ENCODE assay signal across 20 cellular contexts in the genomic region with DNA sequence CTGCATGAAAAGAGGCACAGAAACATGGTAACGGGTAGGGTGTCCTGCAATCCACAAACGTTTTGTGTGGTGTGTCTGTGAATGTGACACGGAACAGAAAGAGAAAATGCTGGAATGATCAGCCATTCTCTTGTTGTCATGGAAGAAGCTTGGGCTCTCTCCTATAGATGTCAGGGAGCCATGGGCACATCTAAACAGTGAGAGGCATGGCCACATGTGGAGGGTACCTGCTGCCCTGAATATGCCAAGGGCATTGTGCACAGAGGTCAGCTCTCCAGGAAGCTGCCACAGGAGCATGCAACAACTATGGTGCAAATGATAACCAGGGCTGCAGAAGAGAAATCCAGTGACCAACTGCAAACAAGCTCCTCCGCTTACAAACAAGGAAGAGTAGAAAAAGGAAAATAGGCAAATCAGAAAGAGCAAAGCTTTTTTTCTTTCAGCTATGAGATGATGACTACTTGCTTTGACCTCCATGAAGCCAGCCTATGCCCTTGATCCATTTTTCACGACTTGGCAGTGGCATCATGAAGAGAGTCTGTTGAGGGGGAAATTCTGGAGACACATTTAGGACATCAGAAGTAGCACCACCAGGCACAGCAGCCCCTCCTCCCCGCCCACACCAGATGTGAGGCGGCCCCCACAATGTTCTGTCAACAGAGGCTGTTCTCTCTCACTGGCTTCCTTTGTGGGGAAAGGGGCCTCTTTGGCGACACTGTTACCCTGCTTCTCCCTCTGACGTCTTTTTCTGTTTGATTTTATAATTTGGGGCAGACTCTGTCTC. TPM values are rescaled to one million over a fixed set of nuclear protein-coding genes. Genes with fewer than 3 reads are reported as not detected.
DNase-seq lines count a peak whose midpoint lies in the region; ATAC-seq, FAIRE-seq and TF ChIP-seq lines count a peak whose summit lies in the region.
"Had no signal": no experiment of that assay in that cellular context is flagged by ENCODE, and none has a peak within 500 bp of the region (broad histone marks: within the 10 kb centered on the region; RNA-seq: fewer than 3 reads in every experiment).

No MANE protein-coding gene starts in this region.

- CTCF ChIA-PET in activated CD4-positive, alpha-beta memory T cell treated with anti-CD3 and anti-CD28 coated beads, Interleukin-2, amount 10 ng/mL, durations not matched to agents 7 days and 5 days (lab: Charles Lee), result interaction anchor here (1.1 kb wide), 1 partner anchor 19 kb away, joined by 3 read pairs; no protein-coding TSS in a partner anchor

- TF ChIP-seq CTCF in heart right ventricle (IDR thresholded peaks at IDR 0.05), result no peak
- TF ChIP-seq CTCF in dorsolateral prefrontal cortex (IDR thresholded peaks at IDR 0.05 in 54 of 56, conservative IDR thresholded peaks at IDR 0.05 in 2 of 56; ENCODE audit: low read depth in 1 of 56, partially characterized antibody in 56 of 56), result no peak

- DNase-seq in heart right ventricle (no peak), Right ventricle myocardium superior (no peak), dorsolateral prefrontal cortex (peak in 9 of 10 donors; percentile 69 to 91 (median 79)), midbrain (lab: John Stamatoyannopoulos, UW) (peak; percentile 55), urothelium cell line (ENCODE audit: low spot score) (no peak)
- no peak for DNase-seq in stimulated activated naive CD8-positive, alpha-beta T cell treated with anti-CD3 and anti-CD28 coated beads, Interleukin-15, Interleukin-2, amounts not matched to agents 100 U/mL and 50 U/mL, for 24 hours
- DNase-seq in activated CD4-positive, alpha-beta memory T cell treated with anti-CD3 and anti-CD28 coated beads, Interleukin-2, amount 10 ng/mL, durations not matched to agents 7 days and 5 days, result no peak
- DNase-seq in activated naive CD4-positive, alpha-beta T cell treated with anti-CD3 and anti-CD28 coated beads, Interleukin-2, amount 50 U/mL, for 72 hours (ENCODE audit: low spot score in 2 of 2), result no peak
- DNase-seq: 8988T, DMS53, MM.1S, NCI-H1105 treated with DMSO at 0.1 percent for 48 hours, NCI-H187, NCI-H446, NCI-H748 treated with DMSO at 0.1 percent for 48 hours, SHP77 had no signal

- FAIRE-seq in urothelium cell line (lab: Jason Lieb, UNC), result peak; percentile 65
- FAIRE-seq: H54, HepG2 had no signal

- H3K36me3 ChIP-seq in heart right ventricle, result no peaks in the 10 kb centered on the region

- H3K4me3 ChIP-seq in heart right ventricle (no peak overlapping the region), dorsolateral prefrontal cortex (peak overlapping the region in 30 of 59 donors; percentile 1 to 52 (median 14))

- no peaks in the 10 kb centered on the region for H3K36me3 Mint-ChIP-seq in activated CD4-positive, alpha-beta memory T cell treated with anti-CD3 and anti-CD28 coated beads, Interleukin-2, amount 10 ng/mL, durations not matched to agents 7 days and 5 days (ENCODE audit: low read depth)
- H3K36me3 Mint-ChIP-seq in activated naive CD4-positive, alpha-beta T cell treated with anti-CD3 and anti-CD28 coated beads, Interleukin-2, amount 50 U/mL, for 72 hours, result peaks cover 5% of the 10 kb centered on the region in 2 donors
- H3K36me3 Mint-ChIP-seq: CD14-positive monocyte had no signal

- intact Hi-C loops in heart right ventricle (cut with DNase I) (loop anchor here in 9 of 10 donors (5.0 to 10.0 kb wide), 6 partner anchors 77 to 193 kb away; no protein-coding TSS in a partner anchor), Right ventricle myocardium superior (cut with DNase I) (loop anchor here (5.0 kb wide), 1 partner anchor 87 kb away; no protein-coding TSS in a partner anchor), dorsolateral prefrontal cortex (cut with DNase I) (loop anchor here (10.0 kb wide), 4 partner anchors 90 to 190 kb away; no protein-coding TSS in a partner anchor)

- ATAC-seq in heart right ventricle (no peak), Right ventricle myocardium superior (ENCODE audit: poor library complexity) (no peak)
- no peak for ATAC-seq in stimulated activated naive CD8-positive, alpha-beta T cell treated with anti-CD3 and anti-CD28 coated beads, Interleukin-15, Interleukin-2, amounts not matched to agents 100 U/mL and 50 U/mL, for 24 hours
- no peak for ATAC-seq in activated naive CD4-positive, alpha-beta T cell treated with anti-CD3 and anti-CD28 coated beads, Interleukin-2, amount 50 U/mL, for 72 hours
- ATAC-seq: HepG2, Panc1 had no signal

- H3K4me3 Mint-ChIP-seq in activated CD4-positive, alpha-beta memory T cell treated with anti-CD3 and anti-CD28 coated beads, Interleukin-2, amount 10 ng/mL, durations not matched to agents 7 days and 5 days, result no peak overlapping the region
- H3K4me3 Mint-ChIP-seq: CD14-positive monocyte had no signal

- POLR2A ChIA-PET in activated CD4-positive, alpha-beta memory T cell treated with anti-CD3 and anti-CD28 coated beads, Interleukin-2, amount 10 ng/mL, durations not matched to agents 7 days and 5 days (lab: Charles Lee), result no interaction called here

- 52 to 66% methylated on average over 9 of the region's 9 CpGs for WGBS in heart right ventricle, 2 donors

- no peaks in the 10 kb centered on the region for H3K9me3 ChIP-seq in heart right ventricle

- H3K9me3 Mint-ChIP-seq in activated CD4-positive, alpha-beta memory T cell treated with anti-CD3 and anti-CD28 coated beads, Interleukin-2, amount 10 ng/mL, durations not matched to agents 7 days and 5 days, result no peaks in the 10 kb centered on the region
- H3K9me3 Mint-ChIP-seq in activated naive CD4-positive, alpha-beta T cell treated with anti-CD3 and anti-CD28 coated beads, Interleukin-2, amount 50 U/mL, for 72 hours, result peaks cover 5 to 9% of the 10 kb centered on the region in 2 donors

- H3K4me1 ChIP-seq in heart right ventricle, result peaks cover 3 to 67% (median 26%) of the 10 kb centered on the region in 9 donors

- H3K27ac ChIP-seq in heart right ventricle (peak overlapping the region in 9 of 10 donors; percentile 11 to 94 (median 77)), dorsolateral prefrontal cortex (peak overlapping the region; percentile 71 to 100 (median 96))

- no peak overlapping the region for H3K27ac Mint-ChIP-seq in activated CD4-positive, alpha-beta memory T cell treated with anti-CD3 and anti-CD28 coated beads, Interleukin-2, amount 10 ng/mL, durations not matched to agents 7 days and 5 days
- H3K27ac Mint-ChIP-seq in activated naive CD4-positive, alpha-beta T cell treated with anti-CD3 and anti-CD28 coated beads, Interleukin-2, amount 50 U/mL, for 72 hours, result no peak overlapping the region
- H3K27ac Mint-ChIP-seq: CD14-positive monocyte had no signal

- H3K27me3 ChIP-seq in heart right ventricle (peaks cover 0 to 30% (median 4%) of the 10 kb centered on the region in 7 donors), dorsolateral prefrontal cortex (peaks cover 0 to 27% (median 0%) of the 10 kb centered on the region in 45 donors)

- peaks cover 11% of the 10 kb centered on the region for H3K27me3 Mint-ChIP-seq in activated CD4-positive, alpha-beta memory T cell treated with anti-CD3 and anti-CD28 coated beads, Interleukin-2, amount 10 ng/mL, durations not matched to agents 7 days and 5 days

- no peaks in the 10 kb centered on the region for H3K4me1 Mint-ChIP-seq in activated CD4-positive, alpha-beta memory T cell treated with anti-CD3 and anti-CD28 coated beads, Interleukin-2, amount 10 ng/mL, durations not matched to agents 7 days and 5 days
- H3K4me1 Mint-ChIP-seq: CD14-positive monocyte had no signal

RNA-seq across cellular contexts. Expression of a gene that starts 4.8 kb away (rescaled TPM):
- 100 to 1,000 TPM; 124 to 315 (median 197) TPM for total RNA-seq in heart right ventricle
- polyA plus RNA-seq in heart right ventricle, result 10 to 100 TPM; 11.7 to 67.7 TPM
- total RNA-seq in Right ventricle myocardium superior, result 181 TPM
- 100 to 1,000 TPM in 28 of 120 experiments, 10 to 100 TPM in 92; 32.4 to 247 (median 78.1) TPM for total RNA-seq in dorsolateral prefrontal cortex
- not detected for total RNA-seq in activated CD4-positive, alpha-beta memory T cell treated with anti-CD3 and anti-CD28 coated beads, Interleukin-2, amount 10 ng/mL, durations not matched to agents 7 days and 5 days
- not detected for total RNA-seq in activated naive CD4-positive, alpha-beta T cell treated with anti-CD3 and anti-CD28 coated beads, Interleukin-2, amount 50 U/mL, for 72 hours
- total RNA-seq: HepG2 had no signal
- polyA plus RNA-seq: CD14-positive monocyte, HepG2 had no signal

Comparison
In these comparisons a context has a peak if more than half of its experiments do, and no peak if none do; other contexts are left out.
1. DNase-seq: peak in dorsolateral prefrontal cortex (9 of 10) and midbrain (single experiment); none in heart right ventricle (0 of 2), Right ventricle myocardium superior (single experiment), urothelium cell line (single experiment), stimulated activated naive CD8-positive, alpha-beta T cell treated with anti-CD3 and anti-CD28 coated beads, Interleukin-15, Interleukin-2, amounts not matched to agents 100 U/mL and 50 U/mL, for 24 hours (single experiment), activated CD4-positive, alpha-beta memory T cell treated with anti-CD3 and anti-CD28 coated beads, Interleukin-2, amount 10 ng/mL, durations not matched to agents 7 days and 5 days (single experiment) and activated naive CD4-positive, alpha-beta T cell treated with anti-CD3 and anti-CD28 coated beads, Interleukin-2, amount 50 U/mL, for 72 hours (0 of 2).
2. H3K4me3 ChIP-seq: peak in dorsolateral prefrontal cortex (30 of 59); none in heart right ventricle (0 of 10).
3. RNA of a gene that starts 4.8 kb away (total RNA-seq): 124 to 315 TPM in heart right ventricle, 181 TPM in Right ventricle myocardium superior (single experiment) and 32.4 to 247 TPM in dorsolateral prefrontal cortex; not detected in activated CD4-positive, alpha-beta memory T cell treated with anti-CD3 and anti-CD28 coated beads, Interleukin-2, amount 10 ng/mL, durations not matched to agents 7 days and 5 days and not detected in activated naive CD4-positive, alpha-beta T cell treated with anti-CD3 and anti-CD28 coated beads, Interleukin-2, amount 50 U/mL, for 72 hours; every median in the first group is over 10 times any median in the second.